ENCODE assay signal across 17 cellular contexts in genomic region chr10:80988755-80989154, GRCh38.
"Had no signal": no experiment of that assay in that cellular context is flagged by ENCODE, and none has a peak within 500 bp of the region (broad histone marks: within the 10 kb centered on the region; RNA-seq: fewer than 3 reads in every experiment).

No MANE protein-coding gene starts in this region.

- H3K27ac Mint-ChIP-seq: activated CD4-positive, alpha-beta memory T cell treated with anti-CD3 and anti-CD28 coated beads, Interleukin-2, amount 10 ng/mL, durations not matched to agents 7 days and 5 days; activated naive CD8-positive, alpha-beta T cell; activated T-cell treated with anti-CD3 and anti-CD28 coated beads, Interleukin-2, amount 50 U/mL, for 72 hours; stimulated activated naive CD8-positive, alpha-beta T cell treated with anti-CD3 and anti-CD28 coated beads, Interleukin-15, amount 100 ng/mL, for 72 hours; WTC11 had no signal

- H3K4me1 ChIP-seq: gastroesophageal sphincter, heart right ventricle, psoas muscle, right lobe of liver had no signal

- FAIRE-seq: islet of Langerhans had no signal

- H3K36me3 ChIP-seq: gastroesophageal sphincter, heart right ventricle, right lobe of liver had no signal

- H3K4me1 Mint-ChIP-seq: activated CD4-positive, alpha-beta memory T cell treated with anti-CD3 and anti-CD28 coated beads, Interleukin-2, amount 10 ng/mL, durations not matched to agents 7 days and 5 days; neural crest cell; stimulated activated naive CD8-positive, alpha-beta T cell treated with anti-CD3 and anti-CD28 coated beads, Interleukin-15, amount 100 ng/mL, for 72 hours; WTC11 had no signal

- ATAC-seq: activated T-cell treated with anti-CD3 and anti-CD28 coated beads, Interleukin-2, amount 50 U/mL, for 72 hours; gastroesophageal sphincter; heart right ventricle; left colon; psoas muscle; right lobe of liver; stimulated activated naive CD8-positive, alpha-beta T cell treated with anti-CD3 and anti-CD28 coated beads, Interleukin-15, amount 100 ng/mL, for 72 hours; WTC11 had no signal

- H3K4me3 Mint-ChIP-seq: activated CD4-positive, alpha-beta memory T cell treated with anti-CD3 and anti-CD28 coated beads, Interleukin-2, amount 10 ng/mL, durations not matched to agents 7 days and 5 days; activated naive CD8-positive, alpha-beta T cell; activated T-cell treated with anti-CD3 and anti-CD28 coated beads, Interleukin-2, amount 50 U/mL, for 72 hours; neural crest cell; stimulated activated naive CD8-positive, alpha-beta T cell treated with anti-CD3 and anti-CD28 coated beads, Interleukin-15, amount 100 ng/mL, for 72 hours; WTC11 had no signal

- H3K9me3 Mint-ChIP-seq: activated CD4-positive, alpha-beta memory T cell treated with anti-CD3 and anti-CD28 coated beads, Interleukin-2, amount 10 ng/mL, durations not matched to agents 7 days and 5 days; activated T-cell treated with anti-CD3 and anti-CD28 coated beads, Interleukin-2, amount 50 U/mL, for 72 hours; stimulated activated naive CD8-positive, alpha-beta T cell treated with anti-CD3 and anti-CD28 coated beads, Interleukin-15, amount 100 ng/mL, for 72 hours had no signal

- H3K36me3 Mint-ChIP-seq: activated naive CD8-positive, alpha-beta T cell; WTC11 had no signal

- H3K27me3 ChIP-seq: gastroesophageal sphincter, right lobe of liver had no signal

- H3K9me3 ChIP-seq: gastroesophageal sphincter, heart right ventricle, psoas muscle, right lobe of liver had no signal

- H3K4me3 ChIP-seq: gastroesophageal sphincter, heart right ventricle, psoas muscle, right lobe of liver, smooth muscle cell had no signal

- DNase-seq: activated CD4-positive, alpha-beta memory T cell treated with anti-CD3 and anti-CD28 coated beads, Interleukin-2, amount 10 ng/mL, durations not matched to agents 7 days and 5 days; activated CD4-positive, alpha-beta T cell treated with anti-CD3 and anti-CD28 coated beads for 4 hours; activated CD8-positive, alpha-beta memory T cell treated with anti-CD3 and anti-CD28 coated beads, Interleukin-2, amount 50 U/mL, for 4 hours; activated gamma-delta T cell treated with Interleukin-2 at 50 U/mL for 16 hours; activated T-cell treated with anti-CD3 and anti-CD28 coated beads, Interleukin-2, amount 50 U/mL, for 72 hours; amniotic stem cell; heart right ventricle; left colon; psoas muscle; right lobe of liver; stimulated activated naive CD8-positive, alpha-beta T cell treated with anti-CD3 and anti-CD28 coated beads, Interleukin-15, amount 100 ng/mL, for 72 hours had no signal

- H3K27me3 Mint-ChIP-seq: activated CD4-positive, alpha-beta memory T cell treated with anti-CD3 and anti-CD28 coated beads, Interleukin-2, amount 10 ng/mL, durations not matched to agents 7 days and 5 days; stimulated activated naive CD8-positive, alpha-beta T cell treated with anti-CD3 and anti-CD28 coated beads, Interleukin-15, amount 100 ng/mL, for 72 hours had no signal

- H3K4me2 ChIP-seq: smooth muscle cell had no signal

- H3K27ac ChIP-seq: gastroesophageal sphincter, heart right ventricle, psoas muscle, right lobe of liver had no signal
